ENCODE assay signal across 23 cellular contexts in genomic region chr5:105573575-105573974, GRCh38.
"Had no signal": no experiment of that assay in that cellular context is flagged by ENCODE, and none has a peak within 500 bp of the region (broad histone marks: within the 10 kb centered on the region; RNA-seq: fewer than 3 reads in every experiment).

No MANE protein-coding gene starts in this region.

- DNase-seq: activated CD4-positive, alpha-beta memory T cell treated with anti-CD3 and anti-CD28 coated beads for 36 hours; activated CD4-positive, alpha-beta T cell treated with anti-CD3 and anti-CD28 coated beads, Interleukin-2, amount 10 ng/mL, durations not matched to agents 24 days and 14 days; activated CD4-positive, CD25-positive, alpha-beta regulatory T cell treated with anti-CD3 and anti-CD28 coated beads, Interleukin-2, amount 50 U/mL, for 72 hours; activated T-cell treated with anti-CD3 and anti-CD28 coated beads, Interleukin-2, amount 50 U/mL, for 48 hours; anterior cingulate cortex; cortex of kidney; effector memory CD8-positive, alpha-beta T cell; foreskin melanocyte; glutamatergic neuron; left cardiac atrium; left ventricle myocardium superior; naive B cell; nephron progenitor cell; right lobe of liver; stimulated activated CD4-positive, alpha-beta T cell treated with anti-CD3 and anti-CD28 coated beads, Interleukin-2, amount 100 ng/mL, for 48 hours; stimulated activated naive CD4-positive, alpha-beta T cell treated with Interleukin-2 at 50 U/mL for 16 hours; T-helper 17 cell; T1000; testis; transverse colon had no signal

- H3K4me3 ChIP-seq: esophagus muscularis mucosa, right lobe of liver, testis, transverse colon had no signal

- H3K9me3 ChIP-seq: esophagus muscularis mucosa, neutrophil, right lobe of liver, testis, transverse colon had no signal

- H3K27me3 ChIP-seq: esophagus muscularis mucosa, neutrophil, right lobe of liver, testis, transverse colon had no signal

- H3K27ac ChIP-seq: esophagus muscularis mucosa, neutrophil, right lobe of liver, testis, transverse colon had no signal

- H3K4me1 ChIP-seq: esophagus muscularis mucosa, right lobe of liver, testis, transverse colon had no signal

- ATAC-seq: activated naive CD4-positive, alpha-beta T cell treated with anti-CD3 and anti-CD28 coated beads, Interleukin-2, amount 50 U/mL, for 72 hours; effector memory CD8-positive, alpha-beta T cell; left cardiac atrium; left ventricle myocardium superior; right lobe of liver; T-helper 17 cell had no signal

- H3K36me3 ChIP-seq: esophagus muscularis mucosa, neutrophil, right lobe of liver, transverse colon had no signal
